ENCODE assay signal across 10 cellular contexts in genomic region chr2:86274265-86274917, GRCh38.
DNase-seq lines count a peak whose midpoint lies in the region; ATAC-seq and TF ChIP-seq lines count a peak whose summit lies in the region.
"Had no signal": no experiment of that assay in that cellular context is flagged by ENCODE, and none has a peak within 500 bp of the region (broad histone marks: within the 10 kb centered on the region; RNA-seq: fewer than 3 reads in every experiment).

No MANE protein-coding gene starts in this region.

- H3K27me3 ChIP-seq in GM23248 (replicated peaks; ENCODE audit: insufficient read depth) (peaks cover 14% of the 10 kb centered on the region), SJCRH30 (no peaks in the 10 kb centered on the region), lower lobe of right lung (ENCODE audit: low read depth) (no peaks in the 10 kb centered on the region)

- H2AFZ ChIP-seq in GM23248: no peak overlapping the region

- H3F3A ChIP-seq in GM23248 (ENCODE audit: insufficient read depth): no peaks in the 10 kb centered on the region

- ATAC-seq in omental fat pad (ENCODE audit: low FRiP score) (no peak), lower lobe of right lung (no peak), HG02973 (IDR thresholded peaks at IDR 0.05; ENCODE audit: unreplicated experiment) (no peak)

- H3K9me2 ChIP-seq in GM23248 (ENCODE audit: insufficient read depth): no peaks in the 10 kb centered on the region

- H3K36me3 ChIP-seq in GM23248 (ENCODE audit: low read depth): no peaks in the 10 kb centered on the region
- H3K36me3 ChIP-seq in SJCRH30: no peaks in the 10 kb centered on the region
- H3K36me3 ChIP-seq in lower lobe of right lung: no peaks in the 10 kb centered on the region

- H3K27ac ChIP-seq in GM23248: no peak overlapping the region
- H3K27ac ChIP-seq in SJCRH30: peak overlapping the region; percentile 11
- no peak overlapping the region for H3K27ac ChIP-seq in lower lobe of right lung

- TF ChIP-seq CTCF in omental fat pad (IDR thresholded peaks at IDR 0.05): no peak
- TF ChIP-seq CTCF in lower lobe of right lung (IDR thresholded peaks at IDR 0.05): no peak

- H3K9me3 ChIP-seq in GM23248 (ENCODE audit: low read depth): no peaks in the 10 kb centered on the region
- H3K9me3 ChIP-seq in SJCRH30 (replicated peaks): peaks cover 17% of the 10 kb centered on the region
- H3K9me3 ChIP-seq in lower lobe of right lung: peaks cover 21% of the 10 kb centered on the region

- no peaks in the 10 kb centered on the region for H3K79me2 ChIP-seq in GM23248 (ENCODE audit: insufficient read depth)

- WGBS in GM23248 (ENCODE audit: low coverage in 1 of 2, low lambda C conversion rate in 2 of 2, missing lambda C conversion rate in 2 of 2), 2 experiments: 46 to 47% methylated on average over 5 of the region's 5 CpGs

- intact Hi-C loops in lower lobe of right lung (cut with DNase I): no loop called here

- in situ Hi-C loops in GM23248 (cut with MboI): no loop called here

- H3K4me2 ChIP-seq in GM23248 (ENCODE audit: unreplicated experiment): no peak overlapping the region

- H3K9ac ChIP-seq in GM23248: no peak overlapping the region

- H3K4me3 ChIP-seq in GM23248 (no peak overlapping the region), SJCRH30 (no peak overlapping the region), lower lobe of right lung (no peak overlapping the region)

- no peaks in the 10 kb centered on the region for H4K20me1 ChIP-seq in GM23248 (ENCODE audit: insufficient read depth)

- no peaks in the 10 kb centered on the region for H3K4me1 ChIP-seq in GM23248 (ENCODE audit: insufficient read depth)
- H3K4me1 ChIP-seq in SJCRH30: peaks cover 15% of the 10 kb centered on the region
- no peaks in the 10 kb centered on the region for H3K4me1 ChIP-seq in lower lobe of right lung

- DNase-seq in EH (ENCODE audit: low read depth) (peak; percentile 79), GM23248 (peak; percentile 23), SJCRH30 (peak in 1 of 2 experiments; percentile 57), hepatic stellate cell (ENCODE audit: low spot score) (peak; percentile 51), omental fat pad (ENCODE audit: low spot score) (no peak), Ammon's horn (ENCODE audit: low spot score) (no peak), lower lobe of right lung (no peak)
- DNase-seq: activated CD4-positive, alpha-beta T cell treated with anti-CD3 and anti-CD28 coated beads, Interleukin-2, amount 50 U/mL, for 4 hours; stimulated activated CD4-positive, alpha-beta T cell treated with anti-CD3 and anti-CD28 coated beads, Interleukin-4, amount 100 ng/mL, for 1 hour had no signal

Comparison
In these comparisons a context has a peak if more than half of its experiments do, and no peak if none do; other contexts are left out.
1. DNase-seq: peak in EH (single experiment), GM23248 (single experiment) and hepatic stellate cell (single experiment); none in omental fat pad (single experiment), Ammon's horn (single experiment) and lower lobe of right lung (single experiment).